6 cellular contexts compared by ENCODE assay signal in the genomic region with DNA sequence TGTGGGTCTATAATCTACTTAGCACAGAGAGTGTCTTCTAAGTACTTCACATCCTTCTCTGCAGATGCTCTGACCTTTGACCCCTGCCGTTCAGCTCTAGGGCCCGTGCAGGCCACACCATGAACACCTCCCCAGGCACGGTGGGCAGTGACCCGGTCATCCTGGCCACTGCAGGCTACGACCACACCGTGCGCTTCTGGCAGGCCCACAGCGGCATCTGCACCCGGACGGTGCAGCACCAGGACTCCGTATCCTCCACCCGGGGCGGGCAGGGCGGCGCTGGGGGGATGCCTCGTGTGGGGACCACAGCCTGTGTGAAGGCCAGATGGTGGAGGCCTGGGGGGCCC. TPM values are rescaled to one million over a fixed set of nuclear protein-coding genes. Genes with fewer than 3 reads are reported as not detected.
DNase-seq lines count a peak whose midpoint lies in the region; ATAC-seq and TF ChIP-seq lines count a peak whose summit lies in the region.

No MANE protein-coding gene starts in this region.

- peak overlapping the region; percentile 78 for H3K4me3 Mint-ChIP-seq in endothelial cell (ENCODE audit: unreplicated experiment)

- peaks cover 22% of the 10 kb centered on the region for H3K36me3 ChIP-seq in skeletal muscle satellite cell (ENCODE audit: insufficient read depth, low read length)

- peaks cover 8% of the 10 kb centered on the region for H3K36me3 Mint-ChIP-seq in endothelial cell (ENCODE audit: low read depth, unreplicated experiment)

- peaks cover 18% of the 10 kb centered on the region for H3K4me1 ChIP-seq in skeletal muscle satellite cell (ENCODE audit: control insufficient read depth, insufficient read depth, low read length)

- no peaks in the 10 kb centered on the region for H3K9me3 ChIP-seq in skeletal muscle satellite cell (replicated peaks; ENCODE audit: low read length)

- DNase-seq in GM12864 (ENCODE audit: low read depth) (no peak), endothelial cell (ENCODE audit: low spot score) (no peak), D341Med (ENCODE audit: low spot score) (no peak), NCI-H187 treated with DMSO at 0.1 percent for 48 hours (lab: John Stamatoyannopoulos, UW) (no peak)

- no peaks in the 10 kb centered on the region for H3K9me3 Mint-ChIP-seq in endothelial cell (ENCODE audit: unreplicated experiment)

- H3K9ac ChIP-seq in skeletal muscle satellite cell (ENCODE audit: low read depth, low read length), result peak overlapping the region; percentile 97

- H3K27me3 ChIP-seq in skeletal muscle satellite cell (ENCODE audit: control insufficient read depth, insufficient read depth, low read length), result no peaks in the 10 kb centered on the region

- ATAC-seq in HG03457 (IDR thresholded peaks at IDR 0.05; ENCODE audit: unreplicated experiment), result peak; percentile 10

- no peak overlapping the region for H3K27ac Mint-ChIP-seq in endothelial cell (ENCODE audit: unreplicated experiment)

- H3K4me2 ChIP-seq in skeletal muscle satellite cell (ENCODE audit: low read length), result peak overlapping the region; percentile 97

- H3K27me3 Mint-ChIP-seq in endothelial cell (ENCODE audit: unreplicated experiment), result peaks cover 14% of the 10 kb centered on the region

- peak overlapping the region; percentile 58 for H3K4me3 ChIP-seq in GM12864 (ENCODE audit: low read depth, low read length)
- peak overlapping the region; percentile 95 for H3K4me3 ChIP-seq in skeletal muscle satellite cell (ENCODE audit: low read length)

- TF ChIP-seq CTCF in GM12864 (IDR thresholded peaks at IDR 0.05; ENCODE audit: low read depth, low read length, missing control alignments) (no peak), endothelial cell (IDR thresholded peaks at IDR 0.05; ENCODE audit: unreplicated experiment) (no peak)

- peaks cover 10% of the 10 kb centered on the region for H3K4me1 Mint-ChIP-seq in endothelial cell (ENCODE audit: unreplicated experiment)

RNA-seq across cellular contexts. Expression of gene MLST8, which starts 0.7 kb away (rescaled TPM):
- total RNA-seq in endothelial cell (ENCODE audit: unreplicated experiment), result 35.4 TPM
- 25.1 and 26.9 TPM in 2 replicates for total RNA-seq in skeletal muscle satellite cell (2012; rRNA removed)

RNA-seq across cellular contexts. Expression of gene BRICD5, which starts 4.7 kb away (rescaled TPM):
- total RNA-seq in endothelial cell (ENCODE audit: unreplicated experiment), result 21.1 TPM
- 0.22 and 0.76 TPM in 2 replicates for total RNA-seq in skeletal muscle satellite cell (2012; rRNA removed)

RNA-seq across cellular contexts. Expression of gene PGP, which starts 8.7 kb away (rescaled TPM):
- total RNA-seq in endothelial cell (ENCODE audit: unreplicated experiment), result 31.5 TPM
- total RNA-seq in skeletal muscle satellite cell (2012; rRNA removed), result 9.4 and 23.2 TPM in 2 replicates

RNA-seq across cellular contexts. Expression of gene CASKIN1, which starts 9.5 kb away (rescaled TPM):
- total RNA-seq in endothelial cell (ENCODE audit: unreplicated experiment), result 2.4 TPM
- under 0.01 and 0.22 TPM in 2 replicates for total RNA-seq in skeletal muscle satellite cell (2012; rRNA removed)

RNA-seq across cellular contexts. Expression of gene E4F1, which starts 17.5 kb away (rescaled TPM):
- total RNA-seq in endothelial cell (ENCODE audit: unreplicated experiment), result 35.9 TPM
- total RNA-seq in skeletal muscle satellite cell (2012; rRNA removed), result 36.0 and 36.7 TPM in 2 replicates
